19 cellular contexts compared by ENCODE assay signal in the genomic region with DNA sequence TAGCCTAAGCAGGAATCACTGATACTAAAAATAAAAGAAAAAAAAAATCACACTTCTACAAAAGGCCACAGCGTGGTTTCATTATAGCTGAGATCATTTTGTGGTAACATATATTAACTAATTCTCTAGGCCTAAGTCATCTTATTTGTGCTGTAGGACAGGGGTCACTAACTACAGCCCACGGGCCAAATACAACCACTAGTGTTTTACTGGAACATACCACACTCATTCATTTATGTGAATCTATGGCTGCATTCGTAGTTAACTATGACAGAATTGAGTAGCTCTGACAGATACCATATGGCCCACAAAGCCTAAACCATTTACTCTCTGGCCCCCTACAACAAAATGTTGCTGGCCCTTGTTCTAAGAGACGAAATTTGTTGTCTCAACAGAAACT.
"Had no signal": no experiment of that assay in that cellular context is flagged by ENCODE, and none has a peak within 500 bp of the region (broad histone marks: within the 10 kb centered on the region; RNA-seq: fewer than 3 reads in every experiment).

No MANE protein-coding gene starts in this region.

- H3K27ac ChIP-seq: neural progenitor cell, pancreas had no signal

- H3K27me3 Mint-ChIP-seq: activated CD4-positive, alpha-beta T cell treated with anti-CD3 and anti-CD28 coated beads, Interleukin-2, amount 10 ng/mL, durations not matched to agents 7 days and 5 days; activated T-helper 17 cell treated with anti-CD3 and anti-CD28 coated beads, Interleukin-2, amount 50 U/mL, for 72 hours; brain; central memory CD8-positive, alpha-beta T cell; dendritic cell treated with granulocyte-macrophage colony-stimulating factor and Interleukin-4, amounts not matched to agents 40 ng/mL and 50 ng/mL, for 4 days; type B pancreatic cell had no signal

- H3K4me3 Mint-ChIP-seq: activated CD4-positive, alpha-beta T cell treated with anti-CD3 and anti-CD28 coated beads, Interleukin-2, amount 10 ng/mL, durations not matched to agents 7 days and 5 days; activated T-helper 17 cell treated with anti-CD3 and anti-CD28 coated beads, Interleukin-2, amount 50 U/mL, for 72 hours; brain; central memory CD8-positive, alpha-beta T cell; dendritic cell treated with granulocyte-macrophage colony-stimulating factor and Interleukin-4, amounts not matched to agents 40 ng/mL and 50 ng/mL, for 4 days; neural progenitor cell; T-helper 1 cell treated with Interleukin-12 subunit alpha and Interleukin-12 subunit beta and Interleukin-4 antibody, amounts not matched to agents 30 μg/mL and 1 μg/mL, for 36 hours; type B pancreatic cell; WTC11 had no signal

- H3K9me3 Mint-ChIP-seq: activated CD4-positive, alpha-beta T cell treated with anti-CD3 and anti-CD28 coated beads, Interleukin-2, amount 10 ng/mL, durations not matched to agents 7 days and 5 days; activated T-helper 17 cell treated with anti-CD3 and anti-CD28 coated beads, Interleukin-2, amount 50 U/mL, for 72 hours; central memory CD8-positive, alpha-beta T cell; dendritic cell treated with granulocyte-macrophage colony-stimulating factor and Interleukin-4, amounts not matched to agents 40 ng/mL and 50 ng/mL, for 4 days; neural progenitor cell; T-helper 1 cell treated with Interleukin-12 subunit alpha and Interleukin-12 subunit beta and Interleukin-4 antibody, amounts not matched to agents 30 μg/mL and 1 μg/mL, for 36 hours; type B pancreatic cell; WTC11 had no signal

- ATAC-seq: activated T-helper 17 cell treated with anti-CD3 and anti-CD28 coated beads, Interleukin-2, amount 50 U/mL, for 72 hours; pancreas; SK-N-SH treated with all-trans-retinoic acid at 6 μM for 48 hours; WTC11 had no signal

- H3K4me3 ChIP-seq: neural progenitor cell, pancreas, suprapubic skin had no signal

- H3K4me1 Mint-ChIP-seq: activated CD4-positive, alpha-beta T cell treated with anti-CD3 and anti-CD28 coated beads, Interleukin-2, amount 10 ng/mL, durations not matched to agents 7 days and 5 days; activated T-helper 17 cell treated with anti-CD3 and anti-CD28 coated beads, Interleukin-2, amount 50 U/mL, for 72 hours; neural progenitor cell had no signal

- DNase-seq: activated CD4-positive, alpha-beta T cell treated with anti-CD3 and anti-CD28 coated beads, Interleukin-2, amount 10 ng/mL, durations not matched to agents 7 days and 5 days; activated CD8-positive, alpha-beta memory T cell treated with anti-CD3 and anti-CD28 coated beads for 24 hours; activated naive CD4-positive, alpha-beta T cell treated with anti-CD3 and anti-CD28 coated beads, Interleukin-2, amount 50 U/mL, for 16 hours; activated T-cell treated with anti-CD3 and anti-CD28 coated beads for 4 hours; amniotic stem cell; hypothalamus; mammary epithelial cell; pancreas; small intestine had no signal

- H3K27ac Mint-ChIP-seq: activated CD4-positive, alpha-beta T cell treated with anti-CD3 and anti-CD28 coated beads, Interleukin-2, amount 10 ng/mL, durations not matched to agents 7 days and 5 days; activated T-helper 17 cell treated with anti-CD3 and anti-CD28 coated beads, Interleukin-2, amount 50 U/mL, for 72 hours; brain; neural progenitor cell; T-helper 1 cell treated with Interleukin-12 subunit alpha and Interleukin-12 subunit beta and Interleukin-4 antibody, amounts not matched to agents 30 μg/mL and 1 μg/mL, for 36 hours; type B pancreatic cell; WTC11 had no signal

- H3K36me3 Mint-ChIP-seq: neural progenitor cell, WTC11 had no signal
